9 cellular contexts compared by ENCODE assay signal in the genomic region with DNA sequence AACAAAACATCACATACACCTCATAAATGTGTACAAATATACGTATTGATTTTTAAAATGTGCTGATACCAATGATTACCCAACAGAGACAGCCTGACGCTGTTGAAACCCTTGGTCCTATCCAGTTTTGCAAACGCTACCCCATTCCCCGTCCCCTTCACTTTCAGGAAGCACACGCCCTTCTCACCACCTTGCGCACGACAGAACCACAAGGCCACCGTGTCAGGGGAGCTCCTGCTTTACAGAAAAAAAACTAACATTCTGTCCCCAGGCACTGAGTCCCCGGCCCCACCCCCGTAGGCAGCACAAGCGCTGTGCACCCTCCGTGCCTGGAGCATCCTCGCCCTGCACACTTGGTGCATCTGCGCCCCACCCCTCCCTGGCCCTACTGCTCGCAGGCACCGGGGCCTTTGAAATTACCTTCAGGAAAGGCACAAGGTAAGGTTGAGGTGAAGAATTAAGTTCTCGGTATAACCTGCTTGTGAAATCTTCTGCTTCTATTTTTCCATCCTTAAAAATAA.
"Had no signal": no experiment of that assay in that cellular context is flagged by ENCODE, and none has a peak within 500 bp of the region (broad histone marks: within the 10 kb centered on the region; RNA-seq: fewer than 3 reads in every experiment).

No MANE protein-coding gene starts in this region.

- DNase-seq: GM23248, GOT3, H7, HFFc6, IMR-90 had no signal

- H3K4me1 ChIP-seq: HAP-1 had no signal

- H3K9me3 Mint-ChIP-seq: HFFc6 had no signal

- ATAC-seq: HCT116, K562 had no signal

- H3K27ac Mint-ChIP-seq: HFFc6 had no signal

- H3K9me3 ChIP-seq: HAP-1 had no signal

- H3K4me3 ChIP-seq: GM23248, HAP-1, K562 had no signal

- H3K4me3 Mint-ChIP-seq: HFFc6 had no signal

- H3K27ac ChIP-seq: GM23248, HL-60 had no signal
